In genomic region chr10:124955872-124956271, GRCh38 we compare ENCODE assay signal across 15 cellular contexts.
"Had no signal": no experiment of that assay in that cellular context is flagged by ENCODE, and none has a peak within 500 bp of the region (broad histone marks: within the 10 kb centered on the region; RNA-seq: fewer than 3 reads in every experiment).

No MANE protein-coding gene starts in this region.

- H3K9me3 ChIP-seq: breast epithelium, transverse colon had no signal

- H3K4me3 ChIP-seq: breast epithelium, skin epidermis, transverse colon had no signal

- H3K36me3 ChIP-seq: breast epithelium, transverse colon had no signal

- H3K27me3 ChIP-seq: breast epithelium, transverse colon had no signal

- H3K27ac ChIP-seq: breast epithelium, epithelial cell of prostate, skin epidermis had no signal

- DNase-seq: activated CD4-positive, alpha-beta T cell treated with anti-CD3 and anti-CD28 coated beads for 48 hours; activated CD8-positive, alpha-beta T cell treated with anti-CD3 and anti-CD28 coated beads for 36 hours; activated naive CD4-positive, alpha-beta T cell treated with Interleukin-2 at 50 U/mL for 16 hours; aorta; effector memory CD4-positive, alpha-beta T cell; islet precursor cell; naive thymus-derived CD4-positive, alpha-beta T cell; stimulated activated CD4-positive, alpha-beta T cell treated with anti-CD3 and anti-CD28 coated beads, Interleukin-15, amount 100 ng/mL, for 24 hours; stimulated activated CD4-positive, alpha-beta T cell treated with anti-CD3 and anti-CD28 coated beads, Interleukin-4, amount 100 ng/mL, for 1 hour; stimulated activated naive CD4-positive, alpha-beta T cell; T-helper 17 cell; transverse colon had no signal

- H3K4me1 ChIP-seq: breast epithelium had no signal

- ATAC-seq: activated CD8-positive, alpha-beta T cell treated with anti-CD3 and anti-CD28 coated beads for 36 hours; naive thymus-derived CD4-positive, alpha-beta T cell; T-helper 17 cell had no signal
